Comparison of ENCODE assay signal across 15 cellular contexts in the genomic region with DNA sequence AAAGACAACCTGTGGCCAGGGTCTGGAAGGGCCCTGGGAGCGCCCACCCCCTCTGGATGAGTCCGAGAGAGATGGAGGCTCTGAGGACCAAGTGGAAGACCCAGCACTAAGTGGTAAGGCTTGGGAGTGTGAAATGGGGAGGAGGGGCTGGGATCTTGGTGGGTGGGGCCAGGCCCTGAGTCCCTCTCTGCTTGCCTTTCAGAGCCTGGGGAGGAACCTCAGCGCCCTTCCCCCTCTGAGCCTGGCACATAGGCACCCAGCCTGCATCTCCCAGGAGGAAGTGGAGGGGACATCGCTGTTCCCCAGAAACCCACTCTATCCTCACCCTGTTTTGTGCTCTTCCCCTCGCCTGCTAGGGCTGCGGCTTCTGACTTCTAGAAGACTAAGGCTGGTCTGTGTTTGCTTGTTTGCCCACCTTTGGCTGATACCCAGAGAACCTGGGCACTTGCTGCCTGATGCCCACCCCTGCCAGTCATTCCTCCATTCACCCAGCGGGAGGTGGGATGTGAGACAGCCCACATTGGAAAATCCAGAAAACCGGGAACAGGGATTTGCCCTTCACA. TPM values are rescaled to one million over a fixed set of nuclear protein-coding genes. Genes with fewer than 3 reads are reported as not detected.
DNase-seq lines count a peak whose midpoint lies in the region; ATAC-seq and TF ChIP-seq lines count a peak whose summit lies in the region.
"Had no signal": no experiment of that assay in that cellular context is flagged by ENCODE, and none has a peak within 500 bp of the region (broad histone marks: within the 10 kb centered on the region; RNA-seq: fewer than 3 reads in every experiment).

No MANE protein-coding gene starts in this region.

- H3K4me3 Mint-ChIP-seq in activated T-helper 17 cell treated with anti-CD3 and anti-CD28 coated beads, Interleukin-2, amount 50 U/mL, for 72 hours, result peak overlapping the region; percentile 94
- peak overlapping the region; percentile 32 for H3K4me3 Mint-ChIP-seq in nephron progenitor cell

- no peaks in the 10 kb centered on the region for H3K9me3 Mint-ChIP-seq in activated T-helper 17 cell treated with anti-CD3 and anti-CD28 coated beads, Interleukin-2, amount 50 U/mL, for 72 hours
- no peaks in the 10 kb centered on the region for H3K9me3 Mint-ChIP-seq in nephron progenitor cell

- no peak overlapping the region for H3K4me3 ChIP-seq in HL-60 (replicated peaks; ENCODE audit: insufficient read depth, low read length)

- TF ChIP-seq CTCF in HL-60 (IDR thresholded peaks at IDR 0.05; ENCODE audit: insufficient read depth, low read length), result no peak
- TF ChIP-seq CTCF in nephron progenitor cell (IDR thresholded peaks at IDR 0.05), result no peak
- TF ChIP-seq CTCF in GM10266 (IDR thresholded peaks at IDR 0.05; ENCODE audit: control insufficient read depth, insufficient read depth, low read depth, missing control alignments), result no peak

- no peaks in the 10 kb centered on the region for H3K36me3 Mint-ChIP-seq in activated T-helper 17 cell treated with anti-CD3 and anti-CD28 coated beads, Interleukin-2, amount 50 U/mL, for 72 hours (ENCODE audit: low read depth)
- H3K36me3 Mint-ChIP-seq in nephron progenitor cell (ENCODE audit: low read depth), result no peaks in the 10 kb centered on the region

- H3K27me3 ChIP-seq in HL-60 (ENCODE audit: insufficient read depth, poor library complexity, severe bottlenecking), result no peaks in the 10 kb centered on the region
- H3K27me3 ChIP-seq: uterus had no signal

- ATAC-seq in activated T-helper 17 cell treated with anti-CD3 and anti-CD28 coated beads, Interleukin-2, amount 50 U/mL, for 72 hours (replicated peaks), result no peak
- no peak for ATAC-seq in GM19324 (IDR thresholded peaks at IDR 0.05; ENCODE audit: low FRiP score, unreplicated experiment)
- ATAC-seq: activated CD4-positive, CD25-positive, alpha-beta regulatory T cell treated with anti-CD3 and anti-CD28 coated beads, Interleukin-2, amount 50 U/mL, for 24 hours had no signal

- H3K27ac Mint-ChIP-seq in activated T-helper 17 cell treated with anti-CD3 and anti-CD28 coated beads, Interleukin-2, amount 50 U/mL, for 72 hours, result peak overlapping the region; percentile 91
- no peak overlapping the region for H3K27ac Mint-ChIP-seq in nephron progenitor cell

- peaks cover 19% of the 10 kb centered on the region for H3K4me1 Mint-ChIP-seq in activated T-helper 17 cell treated with anti-CD3 and anti-CD28 coated beads, Interleukin-2, amount 50 U/mL, for 72 hours
- peaks cover 91% of the 10 kb centered on the region for H3K4me1 Mint-ChIP-seq in nephron progenitor cell

- peak overlapping the region; percentile 97 for H3K27ac ChIP-seq in HL-60 (replicated peaks)

- peaks cover 8% of the 10 kb centered on the region for H3K27me3 Mint-ChIP-seq in activated T-helper 17 cell treated with anti-CD3 and anti-CD28 coated beads, Interleukin-2, amount 50 U/mL, for 72 hours
- H3K27me3 Mint-ChIP-seq in nephron progenitor cell (ENCODE audit: low read depth, poor library complexity), result peaks cover 16% of the 10 kb centered on the region

- DNase-seq in CD1c-positive myeloid dendritic cell (ENCODE audit: extremely low spot score) (peak; percentile 21), HL-60 (ENCODE audit: low read depth in 1 of 2, low spot score in 1 of 2) (peak in 1 of 2 experiments; percentile 74), nephron progenitor cell (no peak), GM10266 (ENCODE audit: extremely low spot score) (no peak), occipital lobe (lab: John Stamatoyannopoulos, UW) (no peak), NCI-H1694 (lab: John Stamatoyannopoulos, UW) (no peak)
- DNase-seq: amygdala, heart left ventricle, NCI-H226, sigmoid colon, uterus had no signal

RNA-seq across cellular contexts. Expression of a gene that starts 1.2 kb away (rescaled TPM):
- total RNA-seq in activated T-helper 17 cell treated with anti-CD3 and anti-CD28 coated beads, Interleukin-2, amount 50 U/mL, for 72 hours, result 10 to 100 TPM; 59.8 to 76.0 TPM
- 16.2 TPM for total RNA-seq in occipital lobe

RNA-seq across cellular contexts. Expression of a gene that starts 8.9 kb away (rescaled TPM):
- not detected for total RNA-seq in activated T-helper 17 cell treated with anti-CD3 and anti-CD28 coated beads, Interleukin-2, amount 50 U/mL, for 72 hours
- 8.1 TPM for total RNA-seq in occipital lobe

RNA-seq across cellular contexts. Expression of a gene that starts 28.0 kb away (rescaled TPM):
- total RNA-seq in activated T-helper 17 cell treated with anti-CD3 and anti-CD28 coated beads, Interleukin-2, amount 50 U/mL, for 72 hours, result not detected
- 70.3 TPM for total RNA-seq in occipital lobe
- total RNA-seq: heart left ventricle, liver, uterus had no signal

RNA-seq across cellular contexts. Expression of a gene that starts 29.5 kb away (rescaled TPM):
- 1 to 10 TPM; 2.0 to 2.5 TPM for total RNA-seq in activated T-helper 17 cell treated with anti-CD3 and anti-CD28 coated beads, Interleukin-2, amount 50 U/mL, for 72 hours
- 0.47 TPM for total RNA-seq in occipital lobe

RNA-seq across cellular contexts. Expression of a gene that starts 32.6 kb away (rescaled TPM):
- total RNA-seq in activated T-helper 17 cell treated with anti-CD3 and anti-CD28 coated beads, Interleukin-2, amount 50 U/mL, for 72 hours, result not detected
- total RNA-seq in occipital lobe, result 2.2 TPM

Comparison
In these comparisons a context has a peak if more than half of its experiments do, and no peak if none do; other contexts are left out.
1. RNA of a gene that starts 28.0 kb away (total RNA-seq): 70.3 TPM in occipital lobe (single experiment); not detected in activated T-helper 17 cell treated with anti-CD3 and anti-CD28 coated beads, Interleukin-2, amount 50 U/mL, for 72 hours; every median in the first group is over 10 times any median in the second.